1 cellular context compared by ENCODE assay signal in genomic region chr12:53472183-53472582, GRCh38.
TF ChIP-seq lines count a peak whose summit lies in the region.

No MANE protein-coding gene starts in this region.

TF ChIP-seq in A549, 52 proteins besides CTCF, POLR2A, EP300 and RAD21:
- TF ChIP-seq REST (IDR thresholded peaks at IDR 0.05), result no peak
- TF ChIP-seq ELK1 (IDR thresholded peaks at IDR 0.05; ENCODE audit: low read depth, low read length), result no peak
- no peak for TF ChIP-seq SREBF2 (IDR thresholded peaks at IDR 0.05)
- TF ChIP-seq NPAS2 (CRISPR knock-in tag; IDR thresholded peaks at IDR 0.05; ENCODE audit: borderline replicate concordance), result no peak
- peak; percentile 77; the same call in 1 of the 2 replicates for TF ChIP-seq FOSB (CRISPR knock-in tag; IDR thresholded peaks at IDR 0.05)
- no peak for TF ChIP-seq RFX5 (IDR thresholded peaks at IDR 0.05)
